10 cellular contexts compared by ENCODE assay signal in the genomic region with DNA sequence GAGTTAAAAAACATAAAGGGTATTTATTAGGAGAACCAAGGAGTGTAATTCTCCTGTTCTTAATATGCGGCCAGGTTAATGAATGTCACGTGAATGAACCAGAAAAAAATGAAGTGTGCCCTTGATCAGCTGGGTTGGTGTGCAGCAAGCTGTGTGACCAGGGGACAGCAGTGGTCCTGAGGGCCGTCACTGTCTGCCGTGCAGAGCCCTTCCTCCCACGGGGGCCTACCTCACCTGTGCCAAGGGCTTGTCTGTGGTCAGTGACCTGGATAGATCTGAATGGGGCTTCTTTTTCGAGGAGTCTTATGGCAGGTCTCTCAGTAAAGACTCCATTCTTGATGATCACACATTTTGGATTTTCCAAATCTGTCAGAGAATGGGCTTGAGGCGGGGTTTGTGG. TPM values are rescaled to one million over a fixed set of nuclear protein-coding genes. Genes with fewer than 3 reads are reported as not detected.
"Had no signal": no experiment of that assay in that cellular context is flagged by ENCODE, and none has a peak within 500 bp of the region (broad histone marks: within the 10 kb centered on the region; RNA-seq: fewer than 3 reads in every experiment).

No MANE protein-coding gene starts in this region.

- H3K4me3 Mint-ChIP-seq: HFFc6, IgD-negative memory B cell had no signal

- H2AFZ ChIP-seq: GM23248 had no signal

- H3K4me1 ChIP-seq: HAP-1 had no signal

- H3K27ac ChIP-seq: GM23248, HL-60 had no signal

- DNase-seq: GM23248, GOT3, HFFc6 had no signal

- FAIRE-seq: H54, HepG2 had no signal

- H3K27me3 Mint-ChIP-seq: IgD-negative memory B cell had no signal

- H3K36me3 ChIP-seq: HAP-1 had no signal

- H3K9me3 Mint-ChIP-seq: HFFc6, IgD-negative memory B cell had no signal

- ATAC-seq: HCT116, HepG2 had no signal

- H3K9ac ChIP-seq: GM23248 had no signal

- H3K27ac Mint-ChIP-seq: HFFc6, IgD-negative memory B cell had no signal

- H3K9me3 ChIP-seq: HAP-1 had no signal

- H3K4me3 ChIP-seq: GM23248, HAP-1 had no signal

RNA-seq across cellular contexts. Expression of a gene that starts 17.7 kb away (rescaled TPM):
- total RNA-seq: GM23248, HepG2, HFFc6, HT1080 had no signal
- polyA plus RNA-seq: GM23248, HepG2, IgD-negative memory B cell had no signal
